13 cellular contexts compared by ENCODE assay signal in genomic region chr6:38725414-38726183, GRCh38. TPM values are rescaled to one million over a fixed set of nuclear protein-coding genes. Genes with fewer than 3 reads are reported as not detected.
A peak's percentile ranks its signal among the peaks of the same experiment; 100 is the strongest.
DNase-seq lines count a peak whose midpoint lies in the region; ATAC-seq and TF ChIP-seq lines count a peak whose summit lies in the region.
"Had no signal": no experiment of that assay in that cellular context is flagged by ENCODE, and none has a peak within 500 bp of the region (broad histone marks: within the 10 kb centered on the region; RNA-seq: fewer than 3 reads in every experiment).

No MANE protein-coding gene starts in this region.

- H3K4me1 Mint-ChIP-seq in natural killer cell treated with Interleukin-12 subunit alpha and Interleukin-12 subunit beta and Interleukin-15 and Interleukin-18, amount 100 ng/mL, for 72 hours (ENCODE audit: low read depth in 2 of 2) = peaks cover 9 to 17% of the 10 kb centered on the region in 2 donors
- peaks cover 0 to 4% of the 10 kb centered on the region in 2 donors for H3K4me1 Mint-ChIP-seq in natural killer cell
- peaks cover 13% of the 10 kb centered on the region for H3K4me1 Mint-ChIP-seq in activated naive CD8-positive, alpha-beta T cell treated with anti-CD3 and anti-CD28 coated beads for 36 hours

- peaks cover 3% of the 10 kb centered on the region for H3K36me3 Mint-ChIP-seq in natural killer cell treated with Interleukin-12 subunit alpha and Interleukin-12 subunit beta and Interleukin-15 and Interleukin-18, amount 100 ng/mL, for 72 hours
- peaks cover 2% of the 10 kb centered on the region for H3K36me3 Mint-ChIP-seq in natural killer cell
- no peaks in the 10 kb centered on the region for H3K36me3 Mint-ChIP-seq in activated naive CD8-positive, alpha-beta T cell treated with anti-CD3 and anti-CD28 coated beads for 36 hours

- no peak for TF ChIP-seq CTCF in natural killer cell (IDR thresholded peaks at IDR 0.05)

- ATAC-seq in natural killer cell treated with Interleukin-12 subunit alpha and Interleukin-12 subunit beta and Interleukin-15 and Interleukin-18, amount 100 ng/mL, for 72 hours = peak in 1 of 2 donors; percentile 52
- ATAC-seq in natural killer cell (no peak), GM18505 (IDR thresholded peaks at IDR 0.05; ENCODE audit: unreplicated experiment) (no peak)
- ATAC-seq: pancreas had no signal

- TF ChIP-seq POLR2A in GM18505 (IDR thresholded peaks at IDR 0.05; ENCODE audit: borderline replicate concordance, extremely low read depth, insufficient read depth, insufficient read length) = no peak

- peak overlapping the region; percentile 18 for H3K4me3 Mint-ChIP-seq in natural killer cell treated with Interleukin-12 subunit alpha and Interleukin-12 subunit beta and Interleukin-15 and Interleukin-18, amount 100 ng/mL, for 72 hours
- H3K4me3 Mint-ChIP-seq in natural killer cell = no peak overlapping the region
- H3K4me3 Mint-ChIP-seq in activated naive CD8-positive, alpha-beta T cell treated with anti-CD3 and anti-CD28 coated beads for 36 hours = no peak overlapping the region

- peak overlapping the region in 1 of 2 donors; percentile 5 for H3K27ac Mint-ChIP-seq in natural killer cell treated with Interleukin-12 subunit alpha and Interleukin-12 subunit beta and Interleukin-15 and Interleukin-18, amount 100 ng/mL, for 72 hours
- no peak overlapping the region for H3K27ac Mint-ChIP-seq in natural killer cell
- H3K27ac Mint-ChIP-seq in activated naive CD8-positive, alpha-beta T cell treated with anti-CD3 and anti-CD28 coated beads for 36 hours = no peak overlapping the region

- H3K27me3 Mint-ChIP-seq in natural killer cell treated with Interleukin-12 subunit alpha and Interleukin-12 subunit beta and Interleukin-15 and Interleukin-18, amount 100 ng/mL, for 72 hours = peaks cover 5 to 8% of the 10 kb centered on the region in 2 donors
- peaks cover 6% of the 10 kb centered on the region in 2 donors for H3K27me3 Mint-ChIP-seq in natural killer cell (ENCODE audit: low read depth in 2 of 2)
- peaks cover 18% of the 10 kb centered on the region for H3K27me3 Mint-ChIP-seq in activated naive CD8-positive, alpha-beta T cell treated with anti-CD3 and anti-CD28 coated beads for 36 hours

- DNase-seq in natural killer cell treated with Interleukin-12 subunit alpha and Interleukin-12 subunit beta and Interleukin-15 and Interleukin-18, amount 100 ng/mL, for 72 hours (ENCODE audit: low spot score) = no peak
- DNase-seq in natural killer cell (no peak), HT1080 (ENCODE audit: low read depth) (peak; percentile 63), NCI-H524 (lab: John Stamatoyannopoulos, UW) (no peak), SKM-1 (lab: John Stamatoyannopoulos, UW; ENCODE audit: unreplicated experiment) (no peak), OCI-M1 (lab: John Stamatoyannopoulos, UW) (no peak)
- peak; percentile 16 for DNase-seq in activated naive CD8-positive, alpha-beta T cell treated with anti-CD3 and anti-CD28 coated beads for 36 hours
- DNase-seq: adrenal gland, kidney glomerular epithelial cell, NCI-H1105, pancreas had no signal

- intact Hi-C loops in natural killer cell (cut with micrococcal nuclease) = no loop called here

- H3K9me3 Mint-ChIP-seq in natural killer cell treated with Interleukin-12 subunit alpha and Interleukin-12 subunit beta and Interleukin-15 and Interleukin-18, amount 100 ng/mL, for 72 hours = peaks cover 3% of the 10 kb centered on the region
- peaks cover 0 to 2% of the 10 kb centered on the region in 2 donors for H3K9me3 Mint-ChIP-seq in natural killer cell
- no peaks in the 10 kb centered on the region for H3K9me3 Mint-ChIP-seq in activated naive CD8-positive, alpha-beta T cell treated with anti-CD3 and anti-CD28 coated beads for 36 hours

RNA-seq across cellular contexts. Expression of gene DNAH8, which starts 10.5 kb away (rescaled TPM):
- total RNA-seq in natural killer cell treated with Interleukin-12 subunit alpha and Interleukin-12 subunit beta and Interleukin-15 and Interleukin-18, amount 100 ng/mL, for 72 hours = under 1 TPM; 0.12 to 0.22 TPM
- under 1 TPM in 1 of 3 donors, not detected in 2; 0.10 TPM for total RNA-seq in natural killer cell
- not detected in 2 replicates for total RNA-seq in HT1080 (2014; rRNA removed; shearing (Covaris generic))
- not detected in 2 replicates for polyA plus RNA-seq in HT1080 (2015; cell fraction: cytosol; rRNA removed)
- not detected in 2 replicates for polyA plus RNA-seq in HT1080 (2015; cell fraction: nucleus; rRNA removed)
- under 1 TPM in 1 of 2 experiments, not detected in 1; 0.08 TPM for total RNA-seq in activated naive CD8-positive, alpha-beta T cell treated with anti-CD3 and anti-CD28 coated beads for 36 hours
- total RNA-seq: adrenal gland, pancreas, smooth muscle cell had no signal
- polyA plus RNA-seq: pancreas, smooth muscle cell had no signal

RNA-seq across cellular contexts. Expression of gene GLO1, which starts 22.7 kb away (rescaled TPM):
- total RNA-seq in natural killer cell treated with Interleukin-12 subunit alpha and Interleukin-12 subunit beta and Interleukin-15 and Interleukin-18, amount 100 ng/mL, for 72 hours = 100 to 1,000 TPM in 1 of 2 donors, 10 to 100 TPM in 1; 83.4 to 127 TPM
- total RNA-seq in natural killer cell = 10 to 100 TPM; 24.2 to 31.3 (median 27.6) TPM
- 214 and 252 TPM in 2 replicates for total RNA-seq in HT1080 (2014; rRNA removed; shearing (Covaris generic))
- polyA plus RNA-seq in HT1080 (2015; cell fraction: cytosol; rRNA removed) = 460 and 505 TPM in 2 replicates
- polyA plus RNA-seq in HT1080 (2015; cell fraction: nucleus; rRNA removed) = 242 and 286 TPM in 2 replicates
- total RNA-seq in activated naive CD8-positive, alpha-beta T cell treated with anti-CD3 and anti-CD28 coated beads for 36 hours = 100 to 1,000 TPM; 163 to 168 TPM

Comparison
In these comparisons a context has a peak if more than half of its experiments do, and no peak if none do; other contexts are left out.
1. DNase-seq: peak in HT1080 (single experiment) and activated naive CD8-positive, alpha-beta T cell treated with anti-CD3 and anti-CD28 coated beads for 36 hours (single experiment); none in natural killer cell treated with Interleukin-12 subunit alpha and Interleukin-12 subunit beta and Interleukin-15 and Interleukin-18, amount 100 ng/mL, for 72 hours (single experiment), natural killer cell (single experiment), NCI-H524 (0 of 2), SKM-1 (single experiment) and OCI-M1 (single experiment).